Comparison of ENCODE assay signal across 8 cellular contexts in genomic region chr2:60992985-60993392, GRCh38. TPM values are rescaled to one million over a fixed set of nuclear protein-coding genes. Genes with fewer than 3 reads are reported as not detected.
DNase-seq lines count a peak whose midpoint lies in the region; ATAC-seq and TF ChIP-seq lines count a peak whose summit lies in the region.

No MANE protein-coding gene starts in this region.

- TF ChIP-seq CTCF in gastrocnemius medialis (IDR thresholded peaks at IDR 0.05 in 4 of 5, conservative IDR thresholded peaks at IDR 0.05 in 1 of 5), result no peak

- no peaks in the 10 kb centered on the region for H3K36me3 ChIP-seq in gastrocnemius medialis

- intact Hi-C loops in gastrocnemius medialis (cut with DNase I; ENCODE audit: low total_unique reads), result loop anchor here (10.0 kb wide), 1 partner anchor 198 kb away; no protein-coding TSS in a partner anchor

- in situ Hi-C loops in gastrocnemius medialis (cut with MboI; ENCODE audit: low sequenced_read_pairs in 4 of 4), result loop anchor here in 1 of 4 donors (10.0 kb wide), 1 partner anchor 288 kb away; no protein-coding TSS in a partner anchor

- H3K4me3 Mint-ChIP-seq in activated T-helper 17 cell treated with anti-CD3 and anti-CD28 coated beads, Interleukin-2, amount 50 U/mL, for 72 hours, result peak overlapping the region; percentile 46

- no peaks in the 10 kb centered on the region for H3K9me3 Mint-ChIP-seq in activated T-helper 17 cell treated with anti-CD3 and anti-CD28 coated beads, Interleukin-2, amount 50 U/mL, for 72 hours

- no peaks in the 10 kb centered on the region for H3K27me3 ChIP-seq in gastrocnemius medialis

- H3K36me3 Mint-ChIP-seq in activated T-helper 17 cell treated with anti-CD3 and anti-CD28 coated beads, Interleukin-2, amount 50 U/mL, for 72 hours (ENCODE audit: low read depth), result no peaks in the 10 kb centered on the region

- DNase-seq in AML-193 (lab: John Stamatoyannopoulos, UW) (peak; percentile 74 to 79), GM19240 (ENCODE audit: insufficient read length, low spot score) (peak; percentile 12), gastrocnemius medialis (no peak), DMS 273 treated with DMSO at 0.1 percent for 48 hours (lab: John Stamatoyannopoulos, UW) (no peak), caudate nucleus (lab: John Stamatoyannopoulos, UW) (no peak)
- DNase-seq in stimulated activated CD4-positive, alpha-beta T cell treated with anti-CD3 and anti-CD28 coated beads, Interleukin-4, amount 100 ng/mL, for 24 hours, result no peak

- peaks cover 3% of the 10 kb centered on the region for H3K4me1 Mint-ChIP-seq in activated T-helper 17 cell treated with anti-CD3 and anti-CD28 coated beads, Interleukin-2, amount 50 U/mL, for 72 hours

- no peak overlapping the region for H3K4me3 ChIP-seq in gastrocnemius medialis

- ATAC-seq in HG03139 (IDR thresholded peaks at IDR 0.05; ENCODE audit: unreplicated experiment) (peak; percentile 96), gastrocnemius medialis (no peak)
- peak; percentile 99 for ATAC-seq in activated T-helper 17 cell treated with anti-CD3 and anti-CD28 coated beads, Interleukin-2, amount 50 U/mL, for 72 hours (replicated peaks)

- H3K27me3 Mint-ChIP-seq in activated T-helper 17 cell treated with anti-CD3 and anti-CD28 coated beads, Interleukin-2, amount 50 U/mL, for 72 hours, result no peaks in the 10 kb centered on the region

- peak in 1 of 2 donors; percentile 11 for TF ChIP-seq POLR2A in gastrocnemius medialis (IDR thresholded peaks at IDR 0.05)

- H3K4me1 ChIP-seq in gastrocnemius medialis, result no peaks in the 10 kb centered on the region

- peaks cover 0 to 12% (median 0%) of the 10 kb centered on the region in 3 donors for H3K9me3 ChIP-seq in gastrocnemius medialis

- H3K27ac Mint-ChIP-seq in activated T-helper 17 cell treated with anti-CD3 and anti-CD28 coated beads, Interleukin-2, amount 50 U/mL, for 72 hours, result peak overlapping the region; percentile 76

- H3K27ac ChIP-seq in gastrocnemius medialis (peak overlapping the region in 1 of 4 donors; percentile 22), caudate nucleus (ENCODE audit: low read depth, low read length) (no peak overlapping the region)

RNA-seq across cellular contexts. Expression of gene PEX13, which starts 24.5 kb away (rescaled TPM):
- total RNA-seq in activated T-helper 17 cell treated with anti-CD3 and anti-CD28 coated beads, Interleukin-2, amount 50 U/mL, for 72 hours, result 10 to 100 TPM; 17.1 to 25.1 TPM
- total RNA-seq in gastrocnemius medialis, result 10 to 100 TPM; 19.3 to 53.9 (median 35.4) TPM

RNA-seq across cellular contexts. Expression of gene PUS10, which starts 25.1 kb away (rescaled TPM):
- 1 to 10 TPM; 5.1 to 5.7 TPM for total RNA-seq in activated T-helper 17 cell treated with anti-CD3 and anti-CD28 coated beads, Interleukin-2, amount 50 U/mL, for 72 hours
- total RNA-seq in gastrocnemius medialis, result 1 to 10 TPM; 1.0 to 5.0 (median 3.5) TPM

Comparison
In these comparisons a context has a peak if more than half of its experiments do, and no peak if none do; other contexts are left out.
1. DNase-seq: peak in AML-193 (2 of 2) and GM19240 (single experiment); none in gastrocnemius medialis (0 of 2), DMS 273 treated with DMSO at 0.1 percent for 48 hours (single experiment), stimulated activated CD4-positive, alpha-beta T cell treated with anti-CD3 and anti-CD28 coated beads, Interleukin-4, amount 100 ng/mL, for 24 hours (single experiment) and caudate nucleus (0 of 61).
2. ATAC-seq: peak in HG03139 (single experiment) and activated T-helper 17 cell treated with anti-CD3 and anti-CD28 coated beads, Interleukin-2, amount 50 U/mL, for 72 hours (single experiment); none in gastrocnemius medialis (0 of 2).